Comparison of ENCODE assay signal across 1 cellular context in genomic region chr6:159761873-159762680, GRCh38.
TF ChIP-seq lines count a peak whose summit lies in the region.

ACAT2 (plus strand) TSS chr6:159762045; CDS start chr6:159762088, 43 bp downstream.

TF ChIP-seq in K562, 482 proteins besides CTCF, POLR2A, EP300 and RAD21 (continued from another document and continues in another):
- TF ChIP-seq MITF (IDR thresholded peaks at IDR 0.05) (no peak), MEF2D (tag; conservative IDR thresholded peaks at IDR 0.05; ENCODE audit: low read depth) (no peak), KHSRP (IDR thresholded peaks at IDR 0.05) (no peak), HCFC1 (IDR thresholded peaks at IDR 0.05; ENCODE audit: low read depth, low read length) (no peak; the same call in 1 of the 2 replicates), ZFP30 (CRISPR knock-in tag; IDR thresholded peaks at IDR 0.05; ENCODE audit: borderline replicate concordance) (no peak), NR2C1 (IDR thresholded peaks at IDR 0.05) (no peak), NR2C1 (tag; IDR thresholded peaks at IDR 0.05) (no peak), FOXA3 (CRISPR knock-in tag; conservative IDR thresholded peaks at IDR 0.05 in 1 of 2, IDR thresholded peaks at IDR 0.05 in 1 of 2) (no peak), TCFL5 (CRISPR knock-in tag; conservative IDR thresholded peaks at IDR 0.05) (no peak), HOMEZ (CRISPR knock-in tag; IDR thresholded peaks at IDR 0.05) (no peak), TFAP4 (CRISPR knock-in tag; IDR thresholded peaks at IDR 0.05; ENCODE audit: borderline replicate concordance) (peak; percentile 73; the same call in 1 of the 2 replicates), NFIC (IDR thresholded peaks at IDR 0.05) (no peak), PHF8 (IDR thresholded peaks at IDR 0.05; ENCODE audit: borderline replicate concordance, low read length) (peak; percentile 96), UBTF (IDR thresholded peaks at IDR 0.05; ENCODE audit: borderline replicate concordance in 1 of 2, low read depth in 2 of 2, low read length in 2 of 2) (no peak), ESRRB (CRISPR knock-in tag; IDR thresholded peaks at IDR 0.05; ENCODE audit: borderline replicate concordance) (no peak), ZNF764 (CRISPR knock-in tag; IDR thresholded peaks at IDR 0.05; ENCODE audit: low read depth) (no peak), HDAC8 (tag; IDR thresholded peaks at IDR 0.05) (no peak), MECOM (CRISPR knock-in tag; IDR thresholded peaks at IDR 0.05) (no peak), ZNF165 (CRISPR knock-in tag; IDR thresholded peaks at IDR 0.05; ENCODE audit: borderline replicate concordance) (no peak), CBFB (CRISPR knock-in tag; IDR thresholded peaks at IDR 0.05) (0 out of 2 replicates have a peak, but pooled peaks have one; percentile 33), EZH2 (IDR thresholded peaks at IDR 0.05; ENCODE audit: borderline replicate concordance, low read depth, low read length) (no peak), HMG20B (CRISPR knock-in tag; IDR thresholded peaks at IDR 0.05) (no peak), MTA2 (IDR thresholded peaks at IDR 0.05; ENCODE audit: low read depth) (no peak), GABPB1 (CRISPR knock-in tag; IDR thresholded peaks at IDR 0.05) (peak; percentile 78), MYNN (IDR thresholded peaks at IDR 0.05) (0 out of 2 replicates have a peak, but pooled peaks have one; percentile 56), MYNN (CRISPR knock-in tag; IDR thresholded peaks at IDR 0.05) (no peak), VEZF1 (CRISPR knock-in tag; IDR thresholded peaks at IDR 0.05) (peak; percentile 93), ZNF639 (CRISPR knock-in tag; conservative IDR thresholded peaks at IDR 0.05 in 1 of 2, IDR thresholded peaks at IDR 0.05 in 1 of 2) (0 out of 4 replicates have a peak, but pooled peaks of 1 of the 2 experiments have one; percentile 50), ZNF740 (CRISPR knock-in tag; IDR thresholded peaks at IDR 0.05) (no peak), ZNF740 (tag; IDR thresholded peaks at IDR 0.05) (no peak), ZNF785 (CRISPR knock-in tag; IDR thresholded peaks at IDR 0.05) (no peak), ZBTB17 (CRISPR knock-in tag; IDR thresholded peaks at IDR 0.05) (peak; percentile 87), NCOA2 (IDR thresholded peaks at IDR 0.05; ENCODE audit: partially characterized antibody in 2 of 2) (no peak), ZNF146 (CRISPR knock-in tag; IDR thresholded peaks at IDR 0.05; ENCODE audit: unreplicated experiment) (no peak), ARNT (IDR thresholded peaks at IDR 0.05) (no peak), NFIX (CRISPR knock-in tag; IDR thresholded peaks at IDR 0.05; ENCODE audit: low read depth) (no peak), ELK1 (CRISPR knock-in tag; IDR thresholded peaks at IDR 0.05) (no peak), SMARCC2 (IDR thresholded peaks at IDR 0.05; ENCODE audit: low read depth) (no peak), ZNF232 (CRISPR knock-in tag; IDR thresholded peaks at IDR 0.05) (no peak), ZBTB33 (CRISPR knock-in tag; IDR thresholded peaks at IDR 0.05) (0 out of 2 replicates have a peak, but pooled peaks have one; percentile 30), SRSF9 (IDR thresholded peaks at IDR 0.05; ENCODE audit: borderline replicate concordance, low read depth, low read length) (no peak), ZBTB43 (CRISPR knock-in tag; IDR thresholded peaks at IDR 0.05) (no peak), CBX3 (IDR thresholded peaks at IDR 0.05; ENCODE audit: borderline replicate concordance in 1 of 2, low read length in 2 of 2) (no peak), CCAR2 (IDR thresholded peaks at IDR 0.05; ENCODE audit: low read depth, low read length) (no peak), CAMTA2 (CRISPR knock-in tag; conservative IDR thresholded peaks at IDR 0.05) (no peak), DLX4 (CRISPR knock-in tag; IDR thresholded peaks at IDR 0.05) (no peak), ZSCAN32 (CRISPR knock-in tag; IDR thresholded peaks at IDR 0.05) (no peak), ZKSCAN3 (CRISPR knock-in tag; IDR thresholded peaks at IDR 0.05) (no peak), MXI1 (IDR thresholded peaks at IDR 0.05; ENCODE audit: low read depth, low read length) (no peak)
